8 cellular contexts compared by ENCODE assay signal in the genomic region with DNA sequence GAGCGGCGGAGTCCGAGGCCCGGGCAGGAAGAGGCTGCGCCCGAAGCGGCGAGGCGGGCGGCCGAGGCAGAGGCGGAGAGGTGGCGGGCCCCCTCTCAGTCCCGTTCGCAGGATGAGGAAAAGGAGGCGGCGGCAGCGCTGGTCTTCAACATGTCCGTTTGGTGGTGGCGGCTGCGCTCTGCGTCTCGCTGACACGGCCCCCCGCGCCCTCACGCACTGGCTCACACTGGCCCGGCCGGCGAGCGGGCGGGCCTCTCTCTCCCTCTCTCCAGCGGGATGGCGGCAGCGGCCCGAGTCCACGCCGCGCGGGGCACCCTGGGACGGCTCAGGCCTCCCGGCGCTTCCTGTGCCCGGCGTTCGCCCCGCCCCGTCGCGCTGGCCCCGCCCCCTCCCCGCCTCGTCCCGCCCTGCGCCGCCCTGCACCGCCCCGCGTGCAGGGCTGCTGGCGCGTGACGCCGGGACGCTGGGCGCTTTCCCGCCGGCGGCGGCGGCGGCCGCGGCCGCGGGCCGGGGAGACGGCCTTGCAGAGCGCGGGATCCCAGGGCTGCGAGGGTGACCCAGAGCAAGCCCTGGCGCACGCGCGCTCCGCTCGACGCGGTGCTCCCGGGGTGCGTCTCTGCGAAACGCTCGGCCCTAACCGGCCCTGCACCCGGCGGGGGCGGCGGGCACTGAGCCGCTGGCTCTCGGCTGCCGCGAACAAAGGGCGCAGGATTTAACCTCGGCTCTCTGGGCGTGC. TPM values are rescaled to one million over a fixed set of nuclear protein-coding genes. Genes with fewer than 3 reads are reported as not detected.
DNase-seq lines count a peak whose midpoint lies in the region; ATAC-seq, FAIRE-seq and TF ChIP-seq lines count a peak whose summit lies in the region.

A gene with protein sequence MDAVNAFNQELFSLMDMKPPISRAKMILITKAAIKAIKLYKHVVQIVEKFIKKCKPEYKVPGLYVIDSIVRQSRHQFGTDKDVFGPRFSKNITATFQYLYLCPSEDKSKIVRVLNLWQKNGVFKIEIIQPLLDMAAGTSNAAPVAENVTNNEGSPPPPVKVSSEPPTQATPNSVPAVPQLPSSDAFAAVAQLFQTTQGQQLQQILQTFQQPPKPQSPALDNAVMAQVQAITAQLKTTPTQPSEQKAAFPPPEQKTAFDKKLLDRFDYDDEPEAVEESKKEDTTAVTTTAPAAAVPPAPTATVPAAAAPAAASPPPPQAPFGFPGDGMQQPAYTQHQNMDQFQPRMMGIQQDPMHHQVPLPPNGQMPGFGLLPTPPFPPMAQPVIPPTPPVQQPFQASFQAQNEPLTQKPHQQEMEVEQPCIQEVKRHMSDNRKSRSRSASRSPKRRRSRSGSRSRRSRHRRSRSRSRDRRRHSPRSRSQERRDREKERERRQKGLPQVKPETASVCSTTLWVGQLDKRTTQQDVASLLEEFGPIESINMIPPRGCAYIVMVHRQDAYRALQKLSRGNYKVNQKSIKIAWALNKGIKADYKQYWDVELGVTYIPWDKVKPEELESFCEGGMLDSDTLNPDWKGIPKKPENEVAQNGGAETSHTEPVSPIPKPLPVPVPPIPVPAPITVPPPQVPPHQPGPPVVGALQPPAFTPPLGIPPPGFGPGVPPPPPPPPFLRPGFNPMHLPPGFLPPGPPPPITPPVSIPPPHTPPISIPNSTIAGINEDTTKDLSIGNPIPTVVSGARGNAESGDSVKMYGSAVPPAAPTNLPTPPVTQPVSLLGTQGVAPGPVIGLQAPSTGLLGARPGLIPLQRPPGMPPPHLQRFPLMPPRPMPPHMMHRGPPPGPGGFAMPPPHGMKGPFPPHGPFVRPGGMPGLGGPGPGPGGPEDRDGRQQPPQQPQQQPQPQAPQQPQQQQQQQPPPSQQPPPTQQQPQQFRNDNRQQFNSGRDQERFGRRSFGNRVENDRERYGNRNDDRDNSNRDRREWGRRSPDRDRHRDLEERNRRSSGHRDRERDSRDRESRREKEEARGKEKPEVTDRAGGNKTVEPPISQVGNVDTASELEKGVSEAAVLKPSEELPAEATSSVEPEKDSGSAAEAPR (minus strand): TSS at position 317 of the 736 bp plus-strand sequence. CDS start 426 bp downstream, outside the sequence.

- H3K27me3 ChIP-seq in pancreas = no peaks in the 10 kb centered on the region
- H3K27me3 ChIP-seq in thymus (ENCODE audit: control insufficient read depth, insufficient read depth) = no peaks in the 10 kb centered on the region

- TF ChIP-seq CTCF in GM12864 (IDR thresholded peaks at IDR 0.05; ENCODE audit: low read depth, low read length, missing control alignments) (no peak), pancreas (IDR thresholded peaks at IDR 0.05) (no peak)

- H3K27me3 Mint-ChIP-seq in activated naive CD8-positive, alpha-beta T cell treated with anti-CD3 and anti-CD28 coated beads, Interleukin-2, amount 10 ng/mL, durations not matched to agents 7 days and 5 days = no peaks in the 10 kb centered on the region

- H3K9me3 ChIP-seq in pancreas (no peaks in the 10 kb centered on the region), thymus (ENCODE audit: control insufficient read depth) (no peaks in the 10 kb centered on the region)

- POLR2A ChIA-PET in activated naive CD8-positive, alpha-beta T cell treated with anti-CD3 and anti-CD28 coated beads, Interleukin-2, amount 10 ng/mL, durations not matched to agents 7 days and 5 days (lab: Charles Lee) = interaction anchor here (0.5 to 0.7 kb wide), 3 partner anchors 9 to 1039 kb away, joined by 3 to 4 read pairs (median 3); a partner anchor contains a TSS

- intact Hi-C loops in head of caudate nucleus (cut with DNase I) = loop anchor here (2.0 kb wide), 1 partner anchor 71 kb away; no protein-coding TSS in a partner anchor
- intact Hi-C loops in pancreas (cut with DNase I) = no loop called here

- FAIRE-seq in pancreas (lab: Jason Lieb, UNC) = no peak

- peak within 1 kb of the TSS; percentile 86 for H3K4me3 Mint-ChIP-seq in activated naive CD8-positive, alpha-beta T cell treated with anti-CD3 and anti-CD28 coated beads, Interleukin-2, amount 10 ng/mL, durations not matched to agents 7 days and 5 days

- no peaks in the 10 kb centered on the region for H3K9me3 Mint-ChIP-seq in activated naive CD8-positive, alpha-beta T cell treated with anti-CD3 and anti-CD28 coated beads, Interleukin-2, amount 10 ng/mL, durations not matched to agents 7 days and 5 days

- H3K4me3 ChIP-seq in GM12864 (ENCODE audit: low read depth, low read length) = peak within 1 kb of the TSS; percentile 86
- H3K4me3 ChIP-seq in pancreas = peak within 1 kb of the TSS; percentile 87 to 100 (median 94)
- peak within 1 kb of the TSS; percentile 100 for H3K4me3 ChIP-seq in thymus (ENCODE audit: low read length)

- WGBS in pancreas, 2 donors = 0 to 1% methylated on average over 55 to 105 of the region's 105 CpGs
- under 1% methylated on average over 105 of the region's 105 CpGs for WGBS in thymus

- peak within 1 kb of the TSS; percentile 88 to 89 (median 88) for H3K27ac ChIP-seq in pancreas
- peak within 1 kb of the TSS; percentile 96 for H3K27ac ChIP-seq in thymus (ENCODE audit: low read depth)

- peak within 1 kb of the TSS; percentile 79 for H3K27ac Mint-ChIP-seq in activated naive CD8-positive, alpha-beta T cell treated with anti-CD3 and anti-CD28 coated beads, Interleukin-2, amount 10 ng/mL, durations not matched to agents 7 days and 5 days

- DNase-seq in GM12864 (ENCODE audit: low read depth) = no peak
- peak; percentile 84 for DNase-seq in NCI-H1048 (lab: John Stamatoyannopoulos, UW)
- DNase-seq in SKM-1 treated with dmso at 0.1 percent for 144 hours (lab: John Stamatoyannopoulos, UW; ENCODE audit: unreplicated experiment) = peak; percentile 72
- DNase-seq in activated naive CD8-positive, alpha-beta T cell treated with anti-CD3 and anti-CD28 coated beads, Interleukin-2, amount 10 ng/mL, durations not matched to agents 7 days and 5 days = peak; percentile 85
- peak; percentile 66 to 96 (median 92) for DNase-seq in head of caudate nucleus
- DNase-seq in pancreas = peak; percentile 89 to 97 (median 92)

- H3K4me1 Mint-ChIP-seq in activated naive CD8-positive, alpha-beta T cell treated with anti-CD3 and anti-CD28 coated beads, Interleukin-2, amount 10 ng/mL, durations not matched to agents 7 days and 5 days = peaks cover 8% of the 10 kb centered on the region

- no peaks in the 10 kb centered on the region for H3K36me3 ChIP-seq in pancreas
- H3K36me3 ChIP-seq in thymus (ENCODE audit: control insufficient read depth, insufficient read depth) = no peaks in the 10 kb centered on the region

- H3K4me1 ChIP-seq in pancreas (peaks cover 19 to 36% (median 34%) of the 10 kb centered on the region in 3 donors), thymus (ENCODE audit: control insufficient read depth, insufficient read depth, low read length) (peaks cover 24% of the 10 kb centered on the region)

- ATAC-seq in HG02610 (IDR thresholded peaks at IDR 0.05; ENCODE audit: unreplicated experiment) (peak; percentile 82), pancreas (peak; percentile 87 to 92 (median 88))
- peak; percentile 83 for ATAC-seq in activated naive CD8-positive, alpha-beta T cell treated with anti-CD3 and anti-CD28 coated beads, Interleukin-2, amount 10 ng/mL, durations not matched to agents 7 days and 5 days (ENCODE audit: low read depth)

- peaks cover 3% of the 10 kb centered on the region for H3K36me3 Mint-ChIP-seq in activated naive CD8-positive, alpha-beta T cell treated with anti-CD3 and anti-CD28 coated beads, Interleukin-2, amount 10 ng/mL, durations not matched to agents 7 days and 5 days

RNA-seq across cellular contexts. Expression of the gene that starts here (rescaled TPM):
- 10 to 100 TPM; 56.9 to 57.9 TPM for total RNA-seq in activated naive CD8-positive, alpha-beta T cell treated with anti-CD3 and anti-CD28 coated beads, Interleukin-2, amount 10 ng/mL, durations not matched to agents 7 days and 5 days
- total RNA-seq in pancreas = 10 to 100 TPM in 4 of 6 donors, 1 to 10 TPM in 2; 9.6 to 15.1 (median 11.5) TPM
- polyA plus RNA-seq in pancreas (1 to 10 TPM; 8.2 to 9.3 TPM), thymus (17.3 TPM)
